6 cellular contexts compared by ENCODE assay signal in genomic region chr19:12913871-12914690, GRCh38. TPM values are rescaled to one million over a fixed set of nuclear protein-coding genes. Genes with fewer than 3 reads are reported as not detected.
DNase-seq lines count a peak whose midpoint lies in the region; ATAC-seq and TF ChIP-seq lines count a peak whose summit lies in the region.

No MANE protein-coding gene starts in this region.

- H3K4me3 ChIP-seq in GM23338 (no peak overlapping the region), right cardiac atrium (ENCODE audit: low read length) (no peak overlapping the region)

- TF ChIP-seq CTCF in GM23338 (conservative IDR thresholded peaks at IDR 0.05; ENCODE audit: low read depth in 2 of 2) (no peak), activated B cell treated with CpG ODN at 0.5 μM for 24 hours (IDR thresholded peaks at IDR 0.05) (no peak)

- peaks cover 13% of the 10 kb centered on the region for H3F3A ChIP-seq in GM23338 (replicated peaks; ENCODE audit: low read depth)

- H3K9me3 Mint-ChIP-seq in GM23338 = peaks cover 9% of the 10 kb centered on the region; the same call in 2 of the 3 replicates
- H3K9me3 Mint-ChIP-seq in activated B cell treated with CpG ODN at 0.5 μM for 24 hours = no peaks in the 10 kb centered on the region

- peaks cover 13% of the 10 kb centered on the region for H3K27me3 ChIP-seq in GM23338 (ENCODE audit: insufficient read depth)
- H3K27me3 ChIP-seq in right cardiac atrium (ENCODE audit: control insufficient read depth, insufficient read depth) = no peaks in the 10 kb centered on the region

- POLR2A ChIA-PET in activated B cell treated with CpG ODN at 0.5 μM for 24 hours (lab: Charles Lee) = interaction anchor here (0.6 to 2.4 kb wide), 5 partner anchors 19 to 121 kb away, joined by 3 to 8 read pairs (median 3); partner anchors contain the start of genes FARSA and GCDH

- H3K27me3 Mint-ChIP-seq in GM23338 (ENCODE audit: insufficient read depth, low read depth, poor library complexity) = peaks cover 24% of the 10 kb centered on the region
- no peaks in the 10 kb centered on the region for H3K27me3 Mint-ChIP-seq in activated B cell treated with CpG ODN at 0.5 μM for 24 hours

- ATAC-seq in GM23338 (peak; percentile 19), activated B cell treated with CpG ODN at 0.5 μM for 24 hours (ENCODE audit: low read depth) (peak; percentile 53), right cardiac atrium (peak in 1 of 2 donors; percentile 3), HG03432 (IDR thresholded peaks at IDR 0.05; ENCODE audit: unreplicated experiment) (no peak)

- peaks cover 25% of the 10 kb centered on the region for H3K4me1 Mint-ChIP-seq in GM23338
- H3K4me1 Mint-ChIP-seq in activated B cell treated with CpG ODN at 0.5 μM for 24 hours = peaks cover 17% of the 10 kb centered on the region

- H3K9me3 ChIP-seq in right cardiac atrium (ENCODE audit: control insufficient read depth, low read length) = no peaks in the 10 kb centered on the region

- peak overlapping the region; percentile 57 for H3K4me2 ChIP-seq in GM23338

- H4K20me1 ChIP-seq in GM23338 (replicated peaks; ENCODE audit: insufficient read depth) = no peaks in the 10 kb centered on the region

- H3K4me3 Mint-ChIP-seq in GM23338 (peak overlapping the region; percentile 38; the same call in 2 of the 3 replicates), activated B cell treated with CpG ODN at 0.5 μM for 24 hours (no peak overlapping the region)

- H3K36me3 Mint-ChIP-seq in GM23338 (ENCODE audit: low read depth) = peaks cover 6% of the 10 kb centered on the region; the same call in 2 of the 3 replicates
- peaks cover under 1% of the 10 kb centered on the region for H3K36me3 Mint-ChIP-seq in activated B cell treated with CpG ODN at 0.5 μM for 24 hours (ENCODE audit: low read depth)

- H3K27ac ChIP-seq in GM23338 (ENCODE audit: low read depth) = peak overlapping the region; percentile 79; the same call in 1 of the 2 replicates
- peak overlapping the region; percentile 57 for H3K27ac ChIP-seq in right cardiac atrium (ENCODE audit: low read length)

- H3K9me2 ChIP-seq in GM23338 (ENCODE audit: insufficient read depth) = no peaks in the 10 kb centered on the region; the same call in 1 of the 2 replicates

- peak overlapping the region; percentile 96 for H3K27ac Mint-ChIP-seq in GM23338
- H3K27ac Mint-ChIP-seq in activated B cell treated with CpG ODN at 0.5 μM for 24 hours = no peak overlapping the region

- peaks cover 19% of the 10 kb centered on the region for H3K4me1 ChIP-seq in GM23338 (ENCODE audit: insufficient read depth)
- no peaks in the 10 kb centered on the region for H3K4me1 ChIP-seq in right cardiac atrium (ENCODE audit: control insufficient read depth, insufficient read depth, low read length)

- no peaks in the 10 kb centered on the region for H3K79me2 ChIP-seq in GM23338 (replicated peaks; ENCODE audit: insufficient read depth)

- 36% methylated on average over 12 of the region's 12 CpGs for WGBS in right cardiac atrium

- DNase-seq in GM23338 (ENCODE audit: low spot score) = no peak
- no peak for DNase-seq in activated B cell treated with CpG ODN at 0.5 μM for 24 hours
- DNase-seq in right cardiac atrium = no peak
- DNase-seq in NCI-H1105 (lab: John Stamatoyannopoulos, UW) = no peak
- DNase-seq in NCI-H226 = no peak

- H3K36me3 ChIP-seq in GM23338 (ENCODE audit: insufficient read depth) = no peaks in the 10 kb centered on the region

- CTCF ChIA-PET in activated B cell treated with CpG ODN at 0.5 μM for 24 hours (lab: Charles Lee) = interaction anchor here (0.9 kb wide), 1 partner anchor 24 kb away, joined by 3 read pairs; the partner anchor contains the start of gene GCDH

- peak overlapping the region; percentile 54; the same call in 1 of the 2 replicates for H2AFZ ChIP-seq in GM23338

- intact Hi-C loops in activated B cell treated with CpG ODN at 0.5 μM for 24 hours (cut with micrococcal nuclease) (no loop called here), right cardiac atrium (cut with DNase I) (no loop called here)

TF ChIP-seq in GM23338, 12 proteins besides CTCF, POLR2A, EP300 and RAD21 (continues in another document):
- TF ChIP-seq POLR2AphosphoS5 (IDR thresholded peaks at IDR 0.05; ENCODE audit: low read depth) (no peak), EZH2 (IDR thresholded peaks at IDR 0.05; ENCODE audit: low read depth, unreplicated experiment) (no peak), CREB1 (CRISPR knock-in tag; IDR thresholded peaks at IDR 0.05; ENCODE audit: low read depth) (no peak), NANOG (IDR thresholded peaks at IDR 0.05; ENCODE audit: borderline replicate concordance) (no peak), REST (IDR thresholded peaks at IDR 0.05; ENCODE audit: unreplicated experiment) (no peak), ZNF331 (CRISPR knock-in tag; IDR thresholded peaks at IDR 0.05; ENCODE audit: low read depth) (no peak), STAT1 (IDR thresholded peaks at IDR 0.05; ENCODE audit: unreplicated experiment) (no peak), ETS1 (IDR thresholded peaks at IDR 0.05) (no peak), JUNB (IDR thresholded peaks at IDR 0.05; ENCODE audit: unreplicated experiment) (no peak), EZH2phosphoT487 (IDR thresholded peaks at IDR 0.05; ENCODE audit: unreplicated experiment) (no peak)

RNA-seq across cellular contexts. Expression of gene SYCE2, which starts 5.0 kb away (rescaled TPM):
- 0.62 and 0.63 TPM in 2 replicates for total RNA-seq in GM23338 (2014; rRNA removed; shearing (Covaris generic))
- polyA plus RNA-seq in GM23338 (2016; fragmentation: Nextera tagmentation; extraction: Ambion mirVana) (1.9 and 2.9 TPM in 2 replicates), right cardiac atrium (0.07 TPM)
- total RNA-seq in activated B cell treated with CpG ODN at 0.5 μM for 24 hours (0.49 TPM in 1 of 2 replicates, not detected in the other), right cardiac atrium (under 1 TPM in 1 of 4 donors, not detected in 3; 0.48 TPM)

RNA-seq across cellular contexts. Expression of gene FARSA, which starts 19.4 kb away (rescaled TPM):
- 74.7 and 83.5 TPM in 2 replicates for total RNA-seq in GM23338 (2014; rRNA removed; shearing (Covaris generic))
- polyA plus RNA-seq in GM23338 (2016; fragmentation: Nextera tagmentation; extraction: Ambion mirVana) (86.4 and 86.5 TPM in 2 replicates), right cardiac atrium (38.7 TPM)
- total RNA-seq in activated B cell treated with CpG ODN at 0.5 μM for 24 hours (76.1 and 76.8 TPM in 2 replicates), right cardiac atrium (10 to 100 TPM; 32.6 to 44.8 (median 42.9) TPM)

RNA-seq across cellular contexts. Expression of gene GCDH, which starts 23.1 kb away (rescaled TPM):
- 73.3 and 99.8 TPM in 2 replicates for total RNA-seq in GM23338 (2014; rRNA removed; shearing (Covaris generic))
- polyA plus RNA-seq in GM23338 (2016; fragmentation: Nextera tagmentation; extraction: Ambion mirVana) (51.5 and 54.1 TPM in 2 replicates), right cardiac atrium (26.1 TPM)
- total RNA-seq in activated B cell treated with CpG ODN at 0.5 μM for 24 hours (62.3 and 73.9 TPM in 2 replicates), right cardiac atrium (10 to 100 TPM; 22.7 to 38.2 (median 27.4) TPM)

RNA-seq across cellular contexts. Expression of gene CALR, which starts 24.3 kb away (rescaled TPM):
- total RNA-seq in GM23338 (2014; rRNA removed; shearing (Covaris generic)) = 724 and 760 TPM in 2 replicates
- polyA plus RNA-seq in GM23338 (2016; fragmentation: Nextera tagmentation; extraction: Ambion mirVana) (1,131 and 1,182 TPM in 2 replicates), right cardiac atrium (374 TPM)
- total RNA-seq in activated B cell treated with CpG ODN at 0.5 μM for 24 hours (721 and 802 TPM in 2 replicates), right cardiac atrium (100 to 1,000 TPM; 314 to 703 (median 631) TPM)

RNA-seq across cellular contexts. Expression of gene KLF1, which starts 27.1 kb away (rescaled TPM):
- total RNA-seq in GM23338 (2014; rRNA removed; shearing (Covaris generic)) = 1.1 and 1.4 TPM in 2 replicates
- 0.74 and 0.80 TPM in 2 replicates for polyA plus RNA-seq in GM23338 (2016; fragmentation: Nextera tagmentation; extraction: Ambion mirVana)
- total RNA-seq in activated B cell treated with CpG ODN at 0.5 μM for 24 hours = 0.12 TPM in 1 of 2 replicates, not detected in the other
- total RNA-seq in right cardiac atrium = not detected
- not detected for polyA plus RNA-seq in right cardiac atrium
